10 cellular contexts compared by ENCODE assay signal in the genomic region with DNA sequence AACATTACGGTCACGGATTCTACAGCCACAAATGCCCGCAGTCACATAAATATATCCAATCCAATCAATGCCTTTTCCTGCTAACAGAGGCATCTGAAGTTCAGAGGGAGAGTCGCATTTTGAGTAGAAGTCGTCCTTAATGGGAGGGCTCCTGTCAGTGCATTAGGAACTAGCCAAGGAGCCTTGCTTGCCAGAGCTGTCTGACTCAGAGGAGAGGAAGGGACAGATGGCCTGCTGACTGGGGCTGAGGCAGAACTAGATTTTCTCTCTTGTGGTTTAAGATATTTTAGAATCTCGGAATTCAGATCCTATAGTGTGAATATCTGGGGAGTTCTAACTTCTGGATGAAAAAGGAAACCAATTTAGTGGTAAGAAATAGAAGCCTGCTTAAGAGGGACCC. TPM values are rescaled to one million over a fixed set of nuclear protein-coding genes. Genes with fewer than 3 reads are reported as not detected.
DNase-seq lines count a peak whose midpoint lies in the region; ATAC-seq and TF ChIP-seq lines count a peak whose summit lies in the region.
"Had no signal": no experiment of that assay in that cellular context is flagged by ENCODE, and none has a peak within 500 bp of the region (broad histone marks: within the 10 kb centered on the region; RNA-seq: fewer than 3 reads in every experiment).

No MANE protein-coding gene starts in this region.

- H3K4me1 ChIP-seq in adrenal gland (replicated peaks in 1 of 2) (peaks cover 0 to 5% of the 10 kb centered on the region in 2 donors), heart right ventricle (peaks cover 3 to 39% (median 17%) of the 10 kb centered on the region in 9 donors)

- intact Hi-C loops in adrenal gland (cut with DNase I) (no loop called here), heart right ventricle (cut with DNase I) (loop anchor here in 4 of 10 donors (5.0 to 10.0 kb wide), 2 partner anchors 106 to 113 kb away; no protein-coding TSS in a partner anchor)

- peak overlapping the region; percentile 28 for H3K27ac Mint-ChIP-seq in stimulated activated naive B cell treated with anti-CD40 and anti-IgM and Interleukin-4, amounts not matched to agents 10 μg/mL and 1 μg/mL and 100 μg/mL, for 72 hours

- H3K4me1 Mint-ChIP-seq in stimulated activated naive B cell treated with anti-CD40 and anti-IgM and Interleukin-4, amounts not matched to agents 10 μg/mL and 1 μg/mL and 100 μg/mL, for 72 hours: peaks cover 4 to 8% of the 10 kb centered on the region in 2 donors

- H3K27me3 ChIP-seq in adrenal gland: no peaks in the 10 kb centered on the region
- no peaks in the 10 kb centered on the region for H3K27me3 ChIP-seq in heart right ventricle

- no peaks in the 10 kb centered on the region for H3K9me3 Mint-ChIP-seq in stimulated activated naive B cell treated with anti-CD40 and anti-IgM and Interleukin-4, amounts not matched to agents 10 μg/mL and 1 μg/mL and 100 μg/mL, for 72 hours

- H3K27ac ChIP-seq in adrenal gland (peak overlapping the region in 1 of 5 donors; percentile 62), heart right ventricle (peak overlapping the region in 4 of 10 donors; percentile 17 to 49 (median 29))

- no peak overlapping the region for H3K4me3 Mint-ChIP-seq in stimulated activated naive B cell treated with anti-CD40 and anti-IgM and Interleukin-4, amounts not matched to agents 10 μg/mL and 1 μg/mL and 100 μg/mL, for 72 hours

- WGBS in adrenal gland, 4 donors: 64 to 75% (median 73%) methylated on average over 6 of the region's 6 CpGs
- WGBS in heart right ventricle, 2 donors: 82 to 90% methylated on average over 6 of the region's 6 CpGs

- H3K36me3 ChIP-seq in adrenal gland (replicated peaks in 1 of 2): peaks cover 0 to 14% of the 10 kb centered on the region in 2 donors
- peaks cover 0 to 70% (median 18%) of the 10 kb centered on the region in 9 donors for H3K36me3 ChIP-seq in heart right ventricle

- H3K36me3 Mint-ChIP-seq in stimulated activated naive B cell treated with anti-CD40 and anti-IgM and Interleukin-4, amounts not matched to agents 10 μg/mL and 1 μg/mL and 100 μg/mL, for 72 hours: peaks cover 15 to 35% of the 10 kb centered on the region in 2 donors

- peak; percentile 88 for DNase-seq in GM03348 (ENCODE audit: low spot score)
- DNase-seq in adrenal gland: peak in 5 of 7 donors; percentile 33 to 67 (median 55)
- peak in 1 of 2 donors; percentile 36 for DNase-seq in heart right ventricle
- no peak for DNase-seq in stimulated activated naive B cell treated with anti-CD40 and anti-IgM and Interleukin-4, amounts not matched to agents 10 μg/mL and 1 μg/mL and 100 μg/mL, for 72 hours
- no peak for DNase-seq in stimulated activated CD4-positive, alpha-beta T cell treated with anti-CD3 and anti-CD28 coated beads, Interleukin-2, amount 100 ng/mL, for 48 hours
- DNase-seq in SHP77 (lab: John Stamatoyannopoulos, UW): no peak
- no peak for DNase-seq in activated CD4-positive, CD25-positive, alpha-beta regulatory T cell treated with anti-CD3 and anti-CD28 coated beads, Interleukin-2, amount 50 U/mL, for 72 hours
- DNase-seq: NCI-H345; stimulated activated naive CD4-positive, alpha-beta T cell treated with Interleukin-2 at 50 U/mL for 16 hours had no signal

- H3K27me3 Mint-ChIP-seq in stimulated activated naive B cell treated with anti-CD40 and anti-IgM and Interleukin-4, amounts not matched to agents 10 μg/mL and 1 μg/mL and 100 μg/mL, for 72 hours: no peaks in the 10 kb centered on the region

- TF ChIP-seq POLR2A in adrenal gland (IDR thresholded peaks at IDR 0.05) (no peak), GM18505 (IDR thresholded peaks at IDR 0.05; ENCODE audit: borderline replicate concordance, extremely low read depth, insufficient read depth, insufficient read length) (no peak)

- no peaks in the 10 kb centered on the region for H3K9me3 ChIP-seq in adrenal gland (replicated peaks in 1 of 3)
- no peaks in the 10 kb centered on the region for H3K9me3 ChIP-seq in heart right ventricle

- H3K4me3 ChIP-seq in adrenal gland (no peak overlapping the region), heart right ventricle (no peak overlapping the region)

- ATAC-seq in heart right ventricle (peak in 6 of 8 donors; percentile 46 to 76 (median 68)), GM18505 (IDR thresholded peaks at IDR 0.05; ENCODE audit: unreplicated experiment) (no peak)
- no peak for ATAC-seq in stimulated activated naive B cell treated with anti-CD40 and anti-IgM and Interleukin-4, amounts not matched to agents 10 μg/mL and 1 μg/mL and 100 μg/mL, for 72 hours (replicated peaks)

- TF ChIP-seq CTCF in adrenal gland (IDR thresholded peaks at IDR 0.05): no peak
- TF ChIP-seq CTCF in heart right ventricle (IDR thresholded peaks at IDR 0.05): no peak

RNA-seq across cellular contexts. Expression of a gene that starts 10.6 kb away (rescaled TPM):
- total RNA-seq in adrenal gland: 10 to 100 TPM in 2 of 8 donors, 1 to 10 TPM in 6; 3.3 to 10.7 (median 6.6) TPM
- 1 to 10 TPM; 2.7 to 8.0 (median 5.3) TPM for polyA plus RNA-seq in adrenal gland
- total RNA-seq in heart right ventricle: 1 to 10 TPM; 2.2 to 6.0 (median 4.3) TPM
- 1 to 10 TPM; 4.3 to 5.0 TPM for polyA plus RNA-seq in heart right ventricle

RNA-seq across cellular contexts. Expression of a gene that starts 35.6 kb away (rescaled TPM):
- not detected for total RNA-seq in adrenal gland
- under 1 TPM in 1 of 3 donors, not detected in 2; 0.26 TPM for polyA plus RNA-seq in adrenal gland
- under 1 TPM in 3 of 10 donors, not detected in 7; 0.44 to 0.83 (median 0.56) TPM for total RNA-seq in heart right ventricle
- polyA plus RNA-seq in heart right ventricle: under 1 TPM in 1 of 2 donors, not detected in 1; 0.04 TPM

RNA-seq across cellular contexts. Expression of a gene that starts 56.0 kb away (rescaled TPM):
- total RNA-seq in adrenal gland: 10 to 100 TPM; 16.8 to 43.9 (median 32.1) TPM
- 10 to 100 TPM; 15.6 to 36.4 (median 20.2) TPM for polyA plus RNA-seq in adrenal gland
- total RNA-seq in heart right ventricle: 10 to 100 TPM; 20.2 to 63.5 (median 23.0) TPM
- polyA plus RNA-seq in heart right ventricle: 10 to 100 TPM; 14.3 to 34.2 TPM

Comparison
In these comparisons a context has a peak if more than half of its experiments do, and no peak if none do; other contexts are left out.
1. DNase-seq: peak in GM03348 (single experiment) and adrenal gland (5 of 7); none in stimulated activated naive B cell treated with anti-CD40 and anti-IgM and Interleukin-4, amounts not matched to agents 10 μg/mL and 1 μg/mL and 100 μg/mL, for 72 hours (single experiment), stimulated activated CD4-positive, alpha-beta T cell treated with anti-CD3 and anti-CD28 coated beads, Interleukin-2, amount 100 ng/mL, for 48 hours (0 of 2), SHP77 (0 of 2) and activated CD4-positive, CD25-positive, alpha-beta regulatory T cell treated with anti-CD3 and anti-CD28 coated beads, Interleukin-2, amount 50 U/mL, for 72 hours (single experiment).
2. ATAC-seq: peak in heart right ventricle (6 of 8); none in stimulated activated naive B cell treated with anti-CD40 and anti-IgM and Interleukin-4, amounts not matched to agents 10 μg/mL and 1 μg/mL and 100 μg/mL, for 72 hours (0 of 2) and GM18505 (single experiment).